Comparison of ENCODE assay signal across 17 cellular contexts in the genomic region with DNA sequence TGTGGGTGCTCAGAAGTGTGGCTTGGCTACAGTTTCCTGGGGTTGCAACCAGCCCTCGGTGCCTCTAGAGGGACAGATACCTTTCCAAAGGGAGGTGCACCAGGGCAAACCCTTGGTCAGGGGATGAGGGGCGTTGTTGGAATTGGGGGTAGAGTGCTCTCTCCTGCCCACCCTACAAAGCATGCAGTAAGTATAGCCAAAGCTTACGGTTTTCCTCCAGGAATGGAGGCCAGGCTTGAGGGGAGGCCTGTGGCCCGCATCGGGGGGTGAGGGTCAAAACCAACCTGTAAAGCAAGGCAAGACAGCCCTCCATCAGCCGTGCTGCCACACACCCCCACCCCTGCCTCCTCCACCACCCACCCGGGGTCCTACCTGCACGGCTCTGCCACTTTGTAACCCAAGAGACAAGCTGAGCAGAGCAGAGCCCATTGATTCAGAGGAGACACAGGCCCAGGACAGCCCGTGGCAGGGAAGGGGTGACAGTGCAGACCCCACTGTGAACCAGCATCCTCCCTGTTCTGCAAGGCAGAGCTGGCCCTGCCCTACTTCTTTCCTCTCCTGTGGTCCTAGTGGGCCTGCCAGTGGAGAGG.
"Had no signal": no experiment of that assay in that cellular context is flagged by ENCODE, and none has a peak within 500 bp of the region (broad histone marks: within the 10 kb centered on the region; RNA-seq: fewer than 3 reads in every experiment).

No MANE protein-coding gene starts in this region.

- H3K4me3 ChIP-seq: body of pancreas, lung, psoas muscle, thyroid gland, vagina had no signal

- ATAC-seq: activated CD4-positive, alpha-beta T cell treated with anti-CD3 and anti-CD28 coated beads for 36 hours; activated CD8-positive, alpha-beta T cell treated with anti-CD3 and anti-CD28 coated beads for 36 hours; activated naive CD4-positive, alpha-beta T cell treated with anti-CD3 and anti-CD28 coated beads, Interleukin-2, amount 50 U/mL, for 72 hours; activated T-helper 17 cell treated with anti-CD3 and anti-CD28 coated beads, Interleukin-2, amount 50 U/mL, for 72 hours; body of pancreas; esophagus mucosa; psoas muscle had no signal

- H3K27ac ChIP-seq: body of pancreas, psoas muscle, thyroid gland, vagina had no signal

- H3K9me3 Mint-ChIP-seq: activated CD8-positive, alpha-beta T cell treated with anti-CD3 and anti-CD28 coated beads for 36 hours; activated naive CD4-positive, alpha-beta T cell treated with anti-CD3 and anti-CD28 coated beads, Interleukin-2, amount 50 U/mL, for 72 hours; activated T-helper 17 cell treated with anti-CD3 and anti-CD28 coated beads, Interleukin-2, amount 50 U/mL, for 72 hours; naive B cell; stimulated activated naive CD8-positive, alpha-beta T cell treated with anti-CD3 and anti-CD28 coated beads, Interleukin-15, Interleukin-2, amounts not matched to agents 100 ng/mL and 50 ng/mL, for 24 hours had no signal

- H3K4me1 ChIP-seq: body of pancreas, psoas muscle, vagina had no signal

- H3K4me3 Mint-ChIP-seq: activated CD4-positive, alpha-beta T cell treated with anti-CD3 and anti-CD28 coated beads for 36 hours; activated CD8-positive, alpha-beta T cell treated with anti-CD3 and anti-CD28 coated beads for 36 hours; activated T-helper 17 cell treated with anti-CD3 and anti-CD28 coated beads, Interleukin-2, amount 50 U/mL, for 72 hours; naive B cell; stimulated activated naive CD8-positive, alpha-beta T cell treated with anti-CD3 and anti-CD28 coated beads, Interleukin-15, Interleukin-2, amounts not matched to agents 100 ng/mL and 50 ng/mL, for 24 hours had no signal

- H3K9me3 ChIP-seq: body of pancreas, psoas muscle, thyroid gland, vagina had no signal

- H3K27ac Mint-ChIP-seq: activated CD4-positive, alpha-beta T cell treated with anti-CD3 and anti-CD28 coated beads for 36 hours; activated CD8-positive, alpha-beta T cell treated with anti-CD3 and anti-CD28 coated beads for 36 hours; activated T-helper 17 cell treated with anti-CD3 and anti-CD28 coated beads, Interleukin-2, amount 50 U/mL, for 72 hours; stimulated activated naive CD8-positive, alpha-beta T cell treated with anti-CD3 and anti-CD28 coated beads, Interleukin-15, Interleukin-2, amounts not matched to agents 100 ng/mL and 50 ng/mL, for 24 hours had no signal

- H3K27me3 ChIP-seq: body of pancreas, thyroid gland, vagina had no signal

- H3K27me3 Mint-ChIP-seq: activated CD4-positive, alpha-beta T cell treated with anti-CD3 and anti-CD28 coated beads for 36 hours; activated CD8-positive, alpha-beta T cell treated with anti-CD3 and anti-CD28 coated beads for 36 hours; activated T-helper 17 cell treated with anti-CD3 and anti-CD28 coated beads, Interleukin-2, amount 50 U/mL, for 72 hours; naive B cell; stimulated activated naive CD8-positive, alpha-beta T cell treated with anti-CD3 and anti-CD28 coated beads, Interleukin-15, Interleukin-2, amounts not matched to agents 100 ng/mL and 50 ng/mL, for 24 hours had no signal

- H3K4me1 Mint-ChIP-seq: activated CD4-positive, alpha-beta T cell treated with anti-CD3 and anti-CD28 coated beads for 36 hours; activated T-helper 17 cell treated with anti-CD3 and anti-CD28 coated beads, Interleukin-2, amount 50 U/mL, for 72 hours had no signal

- DNase-seq: activated CD4-positive, alpha-beta T cell treated with anti-CD3 and anti-CD28 coated beads for 36 hours; activated CD8-positive, alpha-beta T cell treated with anti-CD3 and anti-CD28 coated beads for 36 hours; amniotic stem cell; body of pancreas; dermis blood vessel endothelial cell; hippocampal formation; kidney glomerular epithelial cell; naive B cell; psoas muscle; stimulated activated CD4-positive, alpha-beta T cell treated with anti-CD3 and anti-CD28 coated beads, Interleukin-2, amount 100 ng/mL, for 48 hours had no signal
